29 cellular contexts compared by ENCODE assay signal in the genomic region with DNA sequence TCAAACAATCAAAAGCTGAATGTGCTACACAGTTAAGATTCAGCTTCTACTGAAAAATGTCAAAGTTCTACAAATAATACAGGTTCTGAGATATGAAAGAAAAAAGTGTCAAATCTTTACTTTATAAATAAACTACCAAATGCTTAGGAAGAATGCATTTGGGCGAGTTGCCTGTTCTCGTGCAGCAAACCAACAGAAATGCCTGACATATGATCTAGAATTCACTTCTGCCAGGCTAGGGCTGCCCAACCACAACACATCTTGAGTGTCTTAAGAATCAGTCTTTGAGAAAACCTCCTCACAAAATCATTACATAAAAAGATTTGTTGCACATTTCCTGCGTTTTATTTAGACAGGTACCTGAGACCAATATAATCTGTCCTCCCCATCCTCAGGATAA.
"Had no signal": no experiment of that assay in that cellular context is flagged by ENCODE, and none has a peak within 500 bp of the region (broad histone marks: within the 10 kb centered on the region; RNA-seq: fewer than 3 reads in every experiment).

No MANE protein-coding gene starts in this region.

- H3K27me3 Mint-ChIP-seq: activated B cell treated with CpG ODN at 0.5 μM for 24 hours; activated CD4-positive, alpha-beta memory T cell treated with anti-CD3 and anti-CD28 coated beads for 36 hours; activated naive CD8-positive, alpha-beta T cell treated with anti-CD3 and anti-CD28 coated beads, Interleukin-2, amount 50 U/mL, for 24 hours; activated T-helper 17 cell treated with anti-CD3 and anti-CD28 coated beads, Interleukin-2, amount 50 U/mL, for 72 hours; dendritic cell treated with granulocyte-macrophage colony-stimulating factor and Interleukin-4, amounts not matched to agents 40 ng/mL and 50 ng/mL, for 4 days had no signal

- H3K9me3 ChIP-seq: esophagus muscularis mucosa, lower lobe of right lung, tibial nerve had no signal

- H3K27ac ChIP-seq: brain microvascular endothelial cell, esophagus muscularis mucosa, foreskin keratinocyte, lower lobe of right lung, parathyroid adenoma had no signal

- H2AFZ ChIP-seq: parathyroid adenoma had no signal

- H3K36me3 ChIP-seq: brain microvascular endothelial cell, esophagus muscularis mucosa, lower lobe of right lung had no signal

- ATAC-seq: activated naive CD8-positive, alpha-beta T cell treated with anti-CD3 and anti-CD28 coated beads, Interleukin-2, amount 50 U/mL, for 24 hours; activated T-helper 17 cell treated with anti-CD3 and anti-CD28 coated beads, Interleukin-2, amount 50 U/mL, for 72 hours; foreskin keratinocyte; lower lobe of right lung had no signal

- H3K9ac ChIP-seq: parathyroid adenoma had no signal

- H3K36me3 Mint-ChIP-seq: natural killer cell had no signal

- H3K4me1 ChIP-seq: foreskin keratinocyte, lower lobe of right lung had no signal

- H3K4me3 ChIP-seq: esophagus muscularis mucosa, lower lobe of right lung, tibial nerve had no signal

- H3K27ac Mint-ChIP-seq: activated B cell treated with CpG ODN at 0.5 μM for 24 hours; activated CD4-positive, alpha-beta memory T cell treated with anti-CD3 and anti-CD28 coated beads for 36 hours; activated naive CD8-positive, alpha-beta T cell treated with anti-CD3 and anti-CD28 coated beads, Interleukin-2, amount 50 U/mL, for 24 hours; dendritic cell treated with granulocyte-macrophage colony-stimulating factor and Interleukin-4, amounts not matched to agents 40 ng/mL and 50 ng/mL, for 4 days; natural killer cell had no signal

- H3K4me1 Mint-ChIP-seq: activated B cell treated with CpG ODN at 0.5 μM for 24 hours had no signal

- H3K4me3 Mint-ChIP-seq: activated B cell treated with CpG ODN at 0.5 μM for 24 hours; activated CD4-positive, alpha-beta memory T cell treated with anti-CD3 and anti-CD28 coated beads for 36 hours; activated naive CD8-positive, alpha-beta T cell treated with anti-CD3 and anti-CD28 coated beads, Interleukin-2, amount 50 U/mL, for 24 hours; activated T-helper 17 cell treated with anti-CD3 and anti-CD28 coated beads, Interleukin-2, amount 50 U/mL, for 72 hours; dendritic cell treated with granulocyte-macrophage colony-stimulating factor and Interleukin-4, amounts not matched to agents 40 ng/mL and 50 ng/mL, for 4 days; natural killer cell had no signal

- H3K27me3 ChIP-seq: brain microvascular endothelial cell, esophagus muscularis mucosa, foreskin keratinocyte, tibial nerve had no signal

- FAIRE-seq: endothelial cell of umbilical vein, islet of Langerhans, urothelium cell line had no signal

- DNase-seq: activated B cell treated with CpG ODN at 0.5 μM for 24 hours; activated CD4-positive, alpha-beta memory T cell treated with anti-CD3 and anti-CD28 coated beads for 36 hours; activated CD4-positive, alpha-beta T cell treated with anti-CD3 and anti-CD28 coated beads for 4 hours; activated naive CD4-positive, alpha-beta T cell treated with Interleukin-2 at 50 U/mL for 16 hours; activated naive CD8-positive, alpha-beta T cell treated with anti-CD3 and anti-CD28 coated beads, Interleukin-2, amount 50 U/mL, for 24 hours; aorta; central memory CD4-positive, alpha-beta T cell; effector CD8-positive, alpha-beta T cell; foreskin keratinocyte; glutamatergic neuron; hippocampal formation; left cardiac atrium; lower lobe of right lung; natural killer cell; stimulated activated CD4-positive, alpha-beta T cell treated with anti-CD3 and anti-CD28 coated beads, Interleukin-12 subunit alpha, Interleukin-12 subunit beta, amount 100 ng/mL, for 4 hours; stimulated activated CD4-positive, alpha-beta T cell treated with anti-CD3 and anti-CD28 coated beads, Interleukin-1b, Interleukin-23, amount 100 ng/mL, for 48 hours; stimulated activated CD8-positive, alpha-beta memory T cell treated with anti-CD3 and anti-CD28 coated beads, Interleukin-4, amount 100 ng/mL, for 48 hours; stimulated activated naive CD4-positive, alpha-beta T cell treated with Interleukin-2 at 50 U/mL for 16 hours; T-helper 1 cell; T-helper 9 cell had no signal

- H3K9me3 Mint-ChIP-seq: activated B cell treated with CpG ODN at 0.5 μM for 24 hours; activated CD4-positive, alpha-beta memory T cell treated with anti-CD3 and anti-CD28 coated beads for 36 hours; activated naive CD8-positive, alpha-beta T cell treated with anti-CD3 and anti-CD28 coated beads, Interleukin-2, amount 50 U/mL, for 24 hours; activated T-helper 17 cell treated with anti-CD3 and anti-CD28 coated beads, Interleukin-2, amount 50 U/mL, for 72 hours; dendritic cell treated with granulocyte-macrophage colony-stimulating factor and Interleukin-4, amounts not matched to agents 40 ng/mL and 50 ng/mL, for 4 days; natural killer cell had no signal
